1 cellular context compared by ENCODE assay signal in the genomic region with DNA sequence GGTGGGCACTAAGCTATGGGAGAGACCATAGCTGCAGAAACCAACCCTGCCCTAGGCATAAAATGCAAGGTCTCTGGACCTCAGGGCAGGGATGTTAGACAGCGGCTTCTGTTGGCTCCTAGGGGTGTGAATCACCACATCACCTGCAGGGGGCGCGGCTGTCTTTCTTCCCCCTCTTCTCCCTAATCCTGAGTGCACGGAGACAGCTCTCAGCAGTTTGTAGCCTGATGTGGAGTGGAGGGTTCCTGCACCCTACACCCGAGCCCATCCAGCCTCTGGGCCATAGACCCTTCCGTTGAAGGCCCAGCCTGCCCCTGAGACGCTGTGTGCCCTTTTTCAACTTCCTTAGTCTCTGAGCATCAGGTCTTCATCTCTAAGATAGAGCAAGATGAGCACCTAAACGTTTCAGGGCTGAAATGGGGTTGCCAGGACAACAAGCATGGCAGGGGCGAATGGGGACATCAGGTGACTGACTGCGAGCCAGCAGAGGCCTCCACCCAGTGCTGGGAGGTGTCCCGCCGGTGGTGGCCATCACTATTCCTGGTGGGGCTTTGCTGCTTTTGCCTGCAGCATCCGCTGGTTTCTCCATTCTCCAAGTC.
A peak's percentile ranks its signal among the peaks of the same experiment; 100 is the strongest.
TF ChIP-seq lines count a peak whose summit lies in the region.

No MANE protein-coding gene starts in this region.

TF ChIP-seq in HepG2, 621 proteins besides CTCF, POLR2A, EP300 and RAD21 (continued from another document and continues in another):
- TF ChIP-seq, protein P1, sequence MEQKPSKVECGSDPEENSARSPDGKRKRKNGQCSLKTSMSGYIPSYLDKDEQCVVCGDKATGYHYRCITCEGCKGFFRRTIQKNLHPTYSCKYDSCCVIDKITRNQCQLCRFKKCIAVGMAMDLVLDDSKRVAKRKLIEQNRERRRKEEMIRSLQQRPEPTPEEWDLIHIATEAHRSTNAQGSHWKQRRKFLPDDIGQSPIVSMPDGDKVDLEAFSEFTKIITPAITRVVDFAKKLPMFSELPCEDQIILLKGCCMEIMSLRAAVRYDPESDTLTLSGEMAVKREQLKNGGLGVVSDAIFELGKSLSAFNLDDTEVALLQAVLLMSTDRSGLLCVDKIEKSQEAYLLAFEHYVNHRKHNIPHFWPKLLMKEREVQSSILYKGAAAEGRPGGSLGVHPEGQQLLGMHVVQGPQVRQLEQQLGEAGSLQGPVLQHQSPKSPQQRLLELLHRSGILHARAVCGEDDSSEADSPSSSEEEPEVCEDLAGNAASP (CRISPR knock-in tag; IDR thresholded peaks at IDR 0.05; ENCODE audit: borderline replicate concordance), result no peak
- TF ChIP-seq, protein P2, sequence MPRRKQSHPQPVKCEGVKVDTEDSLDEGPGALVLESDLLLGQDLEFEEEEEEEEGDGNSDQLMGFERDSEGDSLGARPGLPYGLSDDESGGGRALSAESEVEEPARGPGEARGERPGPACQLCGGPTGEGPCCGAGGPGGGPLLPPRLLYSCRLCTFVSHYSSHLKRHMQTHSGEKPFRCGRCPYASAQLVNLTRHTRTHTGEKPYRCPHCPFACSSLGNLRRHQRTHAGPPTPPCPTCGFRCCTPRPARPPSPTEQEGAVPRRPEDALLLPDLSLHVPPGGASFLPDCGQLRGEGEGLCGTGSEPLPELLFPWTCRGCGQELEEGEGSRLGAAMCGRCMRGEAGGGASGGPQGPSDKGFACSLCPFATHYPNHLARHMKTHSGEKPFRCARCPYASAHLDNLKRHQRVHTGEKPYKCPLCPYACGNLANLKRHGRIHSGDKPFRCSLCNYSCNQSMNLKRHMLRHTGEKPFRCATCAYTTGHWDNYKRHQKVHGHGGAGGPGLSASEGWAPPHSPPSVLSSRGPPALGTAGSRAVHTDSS (CRISPR knock-in tag; conservative IDR thresholded peaks at IDR 0.05), result no peak
- TF ChIP-seq, protein P3, sequence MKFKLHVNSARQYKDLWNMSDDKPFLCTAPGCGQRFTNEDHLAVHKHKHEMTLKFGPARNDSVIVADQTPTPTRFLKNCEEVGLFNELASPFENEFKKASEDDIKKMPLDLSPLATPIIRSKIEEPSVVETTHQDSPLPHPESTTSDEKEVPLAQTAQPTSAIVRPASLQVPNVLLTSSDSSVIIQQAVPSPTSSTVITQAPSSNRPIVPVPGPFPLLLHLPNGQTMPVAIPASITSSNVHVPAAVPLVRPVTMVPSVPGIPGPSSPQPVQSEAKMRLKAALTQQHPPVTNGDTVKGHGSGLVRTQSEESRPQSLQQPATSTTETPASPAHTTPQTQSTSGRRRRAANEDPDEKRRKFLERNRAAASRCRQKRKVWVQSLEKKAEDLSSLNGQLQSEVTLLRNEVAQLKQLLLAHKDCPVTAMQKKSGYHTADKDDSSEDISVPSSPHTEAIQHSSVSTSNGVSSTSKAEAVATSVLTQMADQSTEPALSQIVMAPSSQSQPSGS (CRISPR knock-in tag; IDR thresholded peaks at IDR 0.05), result no peak
- TF ChIP-seq CHD4 (IDR thresholded peaks at IDR 0.05; ENCODE audit: borderline replicate concordance, low read length), result no peak
- TF ChIP-seq ZNF749 (CRISPR knock-in tag; IDR thresholded peaks at IDR 0.05; ENCODE audit: borderline replicate concordance), result no peak
- TF ChIP-seq ZNF329 (CRISPR knock-in tag; IDR thresholded peaks at IDR 0.05; ENCODE audit: low read depth), result no peak
- no peak for TF ChIP-seq DPF2 (CRISPR knock-in tag; IDR thresholded peaks at IDR 0.05; ENCODE audit: borderline replicate concordance, low read depth)
- TF ChIP-seq CREB1 (IDR thresholded peaks at IDR 0.05), result no peak
- no peak for TF ChIP-seq CREB1 (CRISPR knock-in tag; IDR thresholded peaks at IDR 0.05)
- TF ChIP-seq, protein P4, sequence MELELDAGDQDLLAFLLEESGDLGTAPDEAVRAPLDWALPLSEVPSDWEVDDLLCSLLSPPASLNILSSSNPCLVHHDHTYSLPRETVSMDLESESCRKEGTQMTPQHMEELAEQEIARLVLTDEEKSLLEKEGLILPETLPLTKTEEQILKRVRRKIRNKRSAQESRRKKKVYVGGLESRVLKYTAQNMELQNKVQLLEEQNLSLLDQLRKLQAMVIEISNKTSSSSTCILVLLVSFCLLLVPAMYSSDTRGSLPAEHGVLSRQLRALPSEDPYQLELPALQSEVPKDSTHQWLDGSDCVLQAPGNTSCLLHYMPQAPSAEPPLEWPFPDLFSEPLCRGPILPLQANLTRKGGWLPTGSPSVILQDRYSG (CRISPR knock-in tag; IDR thresholded peaks at IDR 0.05), result no peak
- no peak for TF ChIP-seq TCF12 (IDR thresholded peaks at IDR 0.05)
- no peak for TF ChIP-seq TCF12 (CRISPR knock-in tag; IDR thresholded peaks at IDR 0.05)
- no peak for TF ChIP-seq SSRP1 (CRISPR knock-in tag; IDR thresholded peaks at IDR 0.05)
- TF ChIP-seq GATA4 (IDR thresholded peaks at IDR 0.05; ENCODE audit: borderline replicate concordance, low read depth), result no peak
- TF ChIP-seq, protein P5, sequence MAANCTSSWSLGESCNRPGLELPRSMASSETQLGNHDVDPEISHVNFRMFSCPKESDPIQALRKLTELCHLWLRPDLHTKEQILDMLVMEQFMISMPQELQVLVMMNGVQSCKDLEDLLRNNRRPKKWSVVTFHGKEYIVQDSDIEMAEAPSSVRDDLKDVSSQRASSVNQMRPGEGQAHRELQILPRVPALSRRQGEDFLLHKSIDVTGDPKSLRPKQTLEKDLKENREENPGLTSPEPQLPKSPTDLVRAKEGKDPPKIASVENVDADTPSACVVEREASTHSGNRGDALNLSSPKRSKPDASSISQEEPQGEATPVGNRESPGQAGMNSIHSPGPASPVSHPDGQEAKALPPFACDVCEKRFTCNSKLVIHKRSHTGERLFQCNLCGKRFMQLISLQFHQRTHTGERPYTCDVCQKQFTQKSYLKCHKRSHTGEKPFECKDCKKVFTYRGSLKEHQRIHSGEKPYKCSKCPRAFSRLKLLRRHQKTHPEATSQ (CRISPR knock-in tag; IDR thresholded peaks at IDR 0.05; ENCODE audit: borderline replicate concordance), result no peak
- no peak for TF ChIP-seq ZFYVE20 (CRISPR knock-in tag; IDR thresholded peaks at IDR 0.05; ENCODE audit: borderline replicate concordance, low read depth)
- no peak for TF ChIP-seq MBD4 (IDR thresholded peaks at IDR 0.05; ENCODE audit: borderline replicate concordance, low read length)
- no peak for TF ChIP-seq HCFC1 (IDR thresholded peaks at IDR 0.05; ENCODE audit: low read depth, low read length)
- TF ChIP-seq ZNF350 (CRISPR knock-in tag; IDR thresholded peaks at IDR 0.05; ENCODE audit: borderline replicate concordance, low read depth), result peak; percentile 23; the same call in 1 of the 2 replicates
- TF ChIP-seq, protein P6, sequence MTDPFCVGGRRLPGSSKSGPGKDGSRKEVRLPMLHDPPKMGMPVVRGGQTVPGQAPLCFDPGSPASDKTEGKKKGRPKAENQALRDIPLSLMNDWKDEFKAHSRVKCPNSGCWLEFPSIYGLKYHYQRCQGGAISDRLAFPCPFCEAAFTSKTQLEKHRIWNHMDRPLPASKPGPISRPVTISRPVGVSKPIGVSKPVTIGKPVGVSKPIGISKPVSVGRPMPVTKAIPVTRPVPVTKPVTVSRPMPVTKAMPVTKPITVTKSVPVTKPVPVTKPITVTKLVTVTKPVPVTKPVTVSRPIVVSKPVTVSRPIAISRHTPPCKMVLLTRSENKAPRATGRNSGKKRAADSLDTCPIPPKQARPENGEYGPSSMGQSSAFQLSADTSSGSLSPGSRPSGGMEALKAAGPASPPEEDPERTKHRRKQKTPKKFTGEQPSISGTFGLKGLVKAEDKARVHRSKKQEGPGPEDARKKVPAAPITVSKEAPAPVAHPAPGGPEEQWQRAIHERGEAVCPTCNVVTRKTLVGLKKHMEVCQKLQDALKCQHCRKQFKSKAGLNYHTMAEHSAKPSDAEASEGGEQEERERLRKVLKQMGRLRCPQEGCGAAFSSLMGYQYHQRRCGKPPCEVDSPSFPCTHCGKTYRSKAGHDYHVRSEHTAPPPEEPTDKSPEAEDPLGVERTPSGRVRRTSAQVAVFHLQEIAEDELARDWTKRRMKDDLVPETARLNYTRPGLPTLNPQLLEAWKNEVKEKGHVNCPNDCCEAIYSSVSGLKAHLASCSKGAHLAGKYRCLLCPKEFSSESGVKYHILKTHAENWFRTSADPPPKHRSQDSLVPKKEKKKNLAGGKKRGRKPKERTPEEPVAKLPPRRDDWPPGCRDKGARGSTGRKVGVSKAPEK (CRISPR knock-in tag; IDR thresholded peaks at IDR 0.05; ENCODE audit: borderline replicate concordance), result no peak
- TF ChIP-seq MEIS1 (CRISPR knock-in tag; IDR thresholded peaks at IDR 0.05; ENCODE audit: borderline replicate concordance), result no peak
- TF ChIP-seq ZNF180 (CRISPR knock-in tag; IDR thresholded peaks at IDR 0.05; ENCODE audit: borderline replicate concordance, low read depth), result no peak
- TF ChIP-seq, protein P7, sequence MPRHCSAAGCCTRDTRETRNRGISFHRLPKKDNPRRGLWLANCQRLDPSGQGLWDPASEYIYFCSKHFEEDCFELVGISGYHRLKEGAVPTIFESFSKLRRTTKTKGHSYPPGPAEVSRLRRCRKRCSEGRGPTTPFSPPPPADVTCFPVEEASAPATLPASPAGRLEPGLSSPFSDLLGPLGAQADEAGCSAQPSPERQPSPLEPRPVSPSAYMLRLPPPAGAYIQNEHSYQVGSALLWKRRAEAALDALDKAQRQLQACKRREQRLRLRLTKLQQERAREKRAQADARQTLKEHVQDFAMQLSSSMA (CRISPR knock-in tag; IDR thresholded peaks at IDR 0.05), result no peak
- TF ChIP-seq SNRNP70 (IDR thresholded peaks at IDR 0.05; ENCODE audit: low read depth, low read length), result no peak
- no peak for TF ChIP-seq RFXANK (CRISPR knock-in tag; IDR thresholded peaks at IDR 0.05)
- TF ChIP-seq ZNF772 (CRISPR knock-in tag; IDR thresholded peaks at IDR 0.05), result 0 out of 2 replicates have a peak, but pooled peaks have one; percentile 37
- TF ChIP-seq, protein P8, sequence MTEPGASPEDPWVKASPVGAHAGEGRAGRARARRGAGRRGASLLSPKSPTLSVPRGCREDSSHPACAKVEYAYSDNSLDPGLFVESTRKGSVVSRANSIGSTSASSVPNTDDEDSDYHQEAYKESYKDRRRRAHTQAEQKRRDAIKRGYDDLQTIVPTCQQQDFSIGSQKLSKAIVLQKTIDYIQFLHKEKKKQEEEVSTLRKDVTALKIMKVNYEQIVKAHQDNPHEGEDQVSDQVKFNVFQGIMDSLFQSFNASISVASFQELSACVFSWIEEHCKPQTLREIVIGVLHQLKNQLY (CRISPR knock-in tag; IDR thresholded peaks at IDR 0.05), result no peak
- peak; percentile 67; the same call in 1 of the 2 replicates for TF ChIP-seq ZNF788 (CRISPR knock-in tag; IDR thresholded peaks at IDR 0.05; ENCODE audit: borderline replicate concordance)
- TF ChIP-seq MZF1 (CRISPR knock-in tag; IDR thresholded peaks at IDR 0.05; ENCODE audit: borderline replicate concordance), result no peak
- no peak for TF ChIP-seq MIXL1 (CRISPR knock-in tag; IDR thresholded peaks at IDR 0.05)
- TF ChIP-seq CENPX (CRISPR knock-in tag; IDR thresholded peaks at IDR 0.05), result no peak
- TF ChIP-seq CAMTA2 (CRISPR knock-in tag; IDR thresholded peaks at IDR 0.05; ENCODE audit: borderline replicate concordance), result 0 out of 2 replicates have a peak, but pooled peaks have one; percentile 47
- TF ChIP-seq, protein P9, sequence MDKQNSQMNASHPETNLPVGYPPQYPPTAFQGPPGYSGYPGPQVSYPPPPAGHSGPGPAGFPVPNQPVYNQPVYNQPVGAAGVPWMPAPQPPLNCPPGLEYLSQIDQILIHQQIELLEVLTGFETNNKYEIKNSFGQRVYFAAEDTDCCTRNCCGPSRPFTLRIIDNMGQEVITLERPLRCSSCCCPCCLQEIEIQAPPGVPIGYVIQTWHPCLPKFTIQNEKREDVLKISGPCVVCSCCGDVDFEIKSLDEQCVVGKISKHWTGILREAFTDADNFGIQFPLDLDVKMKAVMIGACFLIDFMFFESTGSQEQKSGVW (CRISPR knock-in tag; IDR thresholded peaks at IDR 0.05; ENCODE audit: borderline replicate concordance), result no peak
- peak; percentile 16; the same call in 1 of the 2 replicates for TF ChIP-seq YEATS2 (CRISPR knock-in tag; IDR thresholded peaks at IDR 0.05; ENCODE audit: borderline replicate concordance)
- no peak for TF ChIP-seq ZNF737 (CRISPR knock-in tag; IDR thresholded peaks at IDR 0.05; ENCODE audit: borderline replicate concordance)
- no peak for TF ChIP-seq ZNF841 (CRISPR knock-in tag; IDR thresholded peaks at IDR 0.05; ENCODE audit: borderline replicate concordance)
- no peak for TF ChIP-seq EEA1 (CRISPR knock-in tag; IDR thresholded peaks at IDR 0.05; ENCODE audit: borderline replicate concordance)
- no peak for TF ChIP-seq ZFAT (CRISPR knock-in tag; conservative IDR thresholded peaks at IDR 0.05)
- TF ChIP-seq MAFK (conservative IDR thresholded peaks at IDR 0.05 in 1 of 2, IDR thresholded peaks at IDR 0.05 in 1 of 2; ENCODE audit: low read length in 2 of 2), result no peak
- TF ChIP-seq ZNF572 (CRISPR knock-in tag; IDR thresholded peaks at IDR 0.05), result 0 out of 2 replicates have a peak, but pooled peaks have one; percentile 16
- TF ChIP-seq, protein P10, sequence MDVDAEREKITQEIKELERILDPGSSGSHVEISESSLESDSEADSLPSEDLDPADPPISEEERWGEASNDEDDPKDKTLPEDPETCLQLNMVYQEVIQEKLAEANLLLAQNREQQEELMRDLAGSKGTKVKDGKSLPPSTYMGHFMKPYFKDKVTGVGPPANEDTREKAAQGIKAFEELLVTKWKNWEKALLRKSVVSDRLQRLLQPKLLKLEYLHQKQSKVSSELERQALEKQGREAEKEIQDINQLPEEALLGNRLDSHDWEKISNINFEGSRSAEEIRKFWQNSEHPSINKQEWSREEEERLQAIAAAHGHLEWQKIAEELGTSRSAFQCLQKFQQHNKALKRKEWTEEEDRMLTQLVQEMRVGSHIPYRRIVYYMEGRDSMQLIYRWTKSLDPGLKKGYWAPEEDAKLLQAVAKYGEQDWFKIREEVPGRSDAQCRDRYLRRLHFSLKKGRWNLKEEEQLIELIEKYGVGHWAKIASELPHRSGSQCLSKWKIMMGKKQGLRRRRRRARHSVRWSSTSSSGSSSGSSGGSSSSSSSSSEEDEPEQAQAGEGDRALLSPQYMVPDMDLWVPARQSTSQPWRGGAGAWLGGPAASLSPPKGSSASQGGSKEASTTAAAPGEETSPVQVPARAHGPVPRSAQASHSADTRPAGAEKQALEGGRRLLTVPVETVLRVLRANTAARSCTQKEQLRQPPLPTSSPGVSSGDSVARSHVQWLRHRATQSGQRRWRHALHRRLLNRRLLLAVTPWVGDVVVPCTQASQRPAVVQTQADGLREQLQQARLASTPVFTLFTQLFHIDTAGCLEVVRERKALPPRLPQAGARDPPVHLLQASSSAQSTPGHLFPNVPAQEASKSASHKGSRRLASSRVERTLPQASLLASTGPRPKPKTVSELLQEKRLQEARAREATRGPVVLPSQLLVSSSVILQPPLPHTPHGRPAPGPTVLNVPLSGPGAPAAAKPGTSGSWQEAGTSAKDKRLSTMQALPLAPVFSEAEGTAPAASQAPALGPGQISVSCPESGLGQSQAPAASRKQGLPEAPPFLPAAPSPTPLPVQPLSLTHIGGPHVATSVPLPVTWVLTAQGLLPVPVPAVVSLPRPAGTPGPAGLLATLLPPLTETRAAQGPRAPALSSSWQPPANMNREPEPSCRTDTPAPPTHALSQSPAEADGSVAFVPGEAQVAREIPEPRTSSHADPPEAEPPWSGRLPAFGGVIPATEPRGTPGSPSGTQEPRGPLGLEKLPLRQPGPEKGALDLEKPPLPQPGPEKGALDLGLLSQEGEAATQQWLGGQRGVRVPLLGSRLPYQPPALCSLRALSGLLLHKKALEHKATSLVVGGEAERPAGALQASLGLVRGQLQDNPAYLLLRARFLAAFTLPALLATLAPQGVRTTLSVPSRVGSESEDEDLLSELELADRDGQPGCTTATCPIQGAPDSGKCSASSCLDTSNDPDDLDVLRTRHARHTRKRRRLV (CRISPR knock-in tag; IDR thresholded peaks at IDR 0.05), result 0 out of 2 replicates have a peak, but pooled peaks have one; percentile 27
- no peak for TF ChIP-seq ZNF501 (CRISPR knock-in tag; IDR thresholded peaks at IDR 0.05)
- TF ChIP-seq ZNF567 (CRISPR knock-in tag; IDR thresholded peaks at IDR 0.05; ENCODE audit: borderline replicate concordance), result no peak
